Comparison of ENCODE assay signal across 1 cellular context in the genomic region with DNA sequence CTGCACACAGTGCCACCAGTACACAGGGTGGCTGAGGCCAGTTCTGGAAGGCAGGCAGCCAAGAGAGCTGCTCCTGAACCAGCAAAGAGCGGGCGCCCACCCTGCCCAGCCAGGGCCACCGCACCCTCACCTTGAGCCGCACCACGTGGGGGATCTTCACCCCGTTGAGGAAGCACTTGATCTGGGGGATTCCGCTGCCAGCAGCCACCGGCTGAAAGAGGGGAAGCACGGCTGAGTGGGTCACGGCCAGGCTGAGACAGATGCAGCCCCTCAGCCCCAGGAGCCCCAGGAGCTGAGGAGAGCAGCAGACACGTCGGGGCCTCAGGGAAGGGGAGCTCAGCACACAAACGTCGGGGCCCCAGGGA.
TF ChIP-seq lines count a peak whose summit lies in the region.

No MANE protein-coding gene starts in this region.

TF ChIP-seq in GM12878, 131 proteins besides CTCF, POLR2A, EP300 and RAD21:
- TF ChIP-seq POLR2AphosphoS5 (IDR thresholded peaks at IDR 0.05; ENCODE audit: low read length), result 0 out of 2 replicates have a peak, but pooled peaks have one; percentile 36
- TF ChIP-seq ZNF384 (IDR thresholded peaks at IDR 0.05; ENCODE audit: borderline replicate concordance, low read depth, low read length), result no peak
- TF ChIP-seq KDM1A (IDR thresholded peaks at IDR 0.05; ENCODE audit: borderline replicate concordance), result no peak
- TF ChIP-seq, protein P1, sequence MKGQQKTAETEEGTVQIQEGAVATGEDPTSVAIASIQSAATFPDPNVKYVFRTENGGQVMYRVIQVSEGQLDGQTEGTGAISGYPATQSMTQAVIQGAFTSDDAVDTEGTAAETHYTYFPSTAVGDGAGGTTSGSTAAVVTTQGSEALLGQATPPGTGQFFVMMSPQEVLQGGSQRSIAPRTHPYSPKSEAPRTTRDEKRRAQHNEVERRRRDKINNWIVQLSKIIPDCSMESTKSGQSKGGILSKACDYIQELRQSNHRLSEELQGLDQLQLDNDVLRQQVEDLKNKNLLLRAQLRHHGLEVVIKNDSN (IDR thresholded peaks at IDR 0.05; ENCODE audit: borderline replicate concordance, extremely low read length, insufficient read depth, low read depth, low read length), result peak; percentile 81
- TF ChIP-seq, protein P2, sequence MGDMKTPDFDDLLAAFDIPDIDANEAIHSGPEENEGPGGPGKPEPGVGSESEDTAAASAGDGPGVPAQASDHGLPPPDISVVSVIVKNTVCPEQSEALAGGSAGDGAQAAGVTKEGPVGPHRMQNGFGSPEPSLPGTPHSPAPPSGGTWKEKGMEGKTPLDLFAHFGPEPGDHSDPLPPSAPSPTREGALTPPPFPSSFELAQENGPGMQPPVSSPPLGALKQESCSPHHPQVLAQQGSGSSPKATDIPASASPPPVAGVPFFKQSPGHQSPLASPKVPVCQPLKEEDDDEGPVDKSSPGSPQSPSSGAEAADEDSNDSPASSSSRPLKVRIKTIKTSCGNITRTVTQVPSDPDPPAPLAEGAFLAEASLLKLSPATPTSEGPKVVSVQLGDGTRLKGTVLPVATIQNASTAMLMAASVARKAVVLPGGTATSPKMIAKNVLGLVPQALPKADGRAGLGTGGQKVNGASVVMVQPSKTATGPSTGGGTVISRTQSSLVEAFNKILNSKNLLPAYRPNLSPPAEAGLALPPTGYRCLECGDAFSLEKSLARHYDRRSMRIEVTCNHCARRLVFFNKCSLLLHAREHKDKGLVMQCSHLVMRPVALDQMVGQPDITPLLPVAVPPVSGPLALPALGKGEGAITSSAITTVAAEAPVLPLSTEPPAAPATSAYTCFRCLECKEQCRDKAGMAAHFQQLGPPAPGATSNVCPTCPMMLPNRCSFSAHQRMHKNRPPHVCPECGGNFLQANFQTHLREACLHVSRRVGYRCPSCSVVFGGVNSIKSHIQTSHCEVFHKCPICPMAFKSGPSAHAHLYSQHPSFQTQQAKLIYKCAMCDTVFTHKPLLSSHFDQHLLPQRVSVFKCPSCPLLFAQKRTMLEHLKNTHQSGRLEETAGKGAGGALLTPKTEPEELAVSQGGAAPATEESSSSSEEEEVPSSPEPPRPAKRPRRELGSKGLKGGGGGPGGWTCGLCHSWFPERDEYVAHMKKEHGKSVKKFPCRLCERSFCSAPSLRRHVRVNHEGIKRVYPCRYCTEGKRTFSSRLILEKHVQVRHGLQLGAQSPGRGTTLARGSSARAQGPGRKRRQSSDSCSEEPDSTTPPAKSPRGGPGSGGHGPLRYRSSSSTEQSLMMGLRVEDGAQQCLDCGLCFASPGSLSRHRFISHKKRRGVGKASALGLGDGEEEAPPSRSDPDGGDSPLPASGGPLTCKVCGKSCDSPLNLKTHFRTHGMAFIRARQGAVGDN (IDR thresholded peaks at IDR 0.05), result peak; percentile 75
- no peak for TF ChIP-seq IKZF1 (conservative IDR thresholded peaks at IDR 0.05)
- 0 out of 2 replicates have a peak, but pooled peaks have one; percentile 65 for TF ChIP-seq PAX5 (IDR thresholded peaks at IDR 0.05; ENCODE audit: borderline replicate concordance, low read depth, low read length)
- no peak for TF ChIP-seq SMARCA5 (IDR thresholded peaks at IDR 0.05)
- TF ChIP-seq ZBED1 (IDR thresholded peaks at IDR 0.05; ENCODE audit: borderline replicate concordance), result 0 out of 2 replicates have a peak, but pooled peaks have one; percentile 36
